9 cellular contexts compared by ENCODE assay signal in the genomic region with DNA sequence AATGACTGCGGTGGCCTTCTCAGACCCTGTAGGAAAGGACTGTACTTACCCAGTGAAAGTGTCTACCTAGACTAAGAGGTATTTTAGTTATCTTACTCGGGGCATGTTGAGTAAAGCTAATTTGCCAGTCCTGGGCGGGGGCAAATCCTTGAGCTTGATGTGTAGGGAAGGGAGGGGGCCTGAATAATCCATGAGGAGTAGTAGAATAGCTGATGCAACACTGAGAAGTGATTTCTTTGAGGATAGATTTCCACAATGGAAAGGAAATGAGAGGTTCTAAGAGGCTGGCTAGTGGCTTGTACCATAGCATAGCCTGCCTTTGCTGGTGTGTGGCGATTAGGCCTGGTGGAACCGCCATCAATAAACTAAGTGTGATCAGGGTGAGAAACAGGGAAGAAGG. TPM values are rescaled to one million over a fixed set of nuclear protein-coding genes. Genes with fewer than 3 reads are reported as not detected.
DNase-seq lines count a peak whose midpoint lies in the region; ATAC-seq and TF ChIP-seq lines count a peak whose summit lies in the region.
"Not testable (repeated sequence)": the region's sequence is repeated elsewhere in the genome, so short reads cannot be mapped to it uniquely, and the experiment has no call there.
"Had no signal": no experiment of that assay in that cellular context is flagged by ENCODE, and none has a peak within 500 bp of the region (broad histone marks: within the 10 kb centered on the region; RNA-seq: fewer than 3 reads in every experiment).

No MANE protein-coding gene starts in this region.

- not testable (repeated sequence) for H3K23ac ChIP-seq in H9 (ENCODE audit: insufficient read length, low read depth, low read length)

- H3K27me3 ChIP-seq in H9 (ENCODE audit: insufficient read depth, low read length): not testable (repeated sequence)

- DNase-seq in H9; activated T-helper 1 cell treated with anti-CD3 and anti-CD28 coated beads, Interleukin-12 subunit alpha, Interleukin-12 subunit beta, Interleukin-2, Interleukin-4 antibody, amounts not matched to agents 30 ng/mL and 10 ng/mL and 1 ng/mL, durations not matched to agents 14 hours and 24 hours and 36 hours (ENCODE audit: low spot score); chondrocyte (ENCODE audit: low spot score); natural killer cell treated with Interleukin-12 subunit alpha and Interleukin-12 subunit beta and Interleukin-15 and Interleukin-18, amount 100 ng/mL, for 72 hours (ENCODE audit: low spot score): not testable (repeated sequence)

- intact Hi-C loops in activated T-helper 1 cell treated with anti-CD3 and anti-CD28 coated beads, Interleukin-12 subunit alpha, Interleukin-12 subunit beta, Interleukin-2, Interleukin-4 antibody, amounts not matched to agents 30 ng/mL and 10 ng/mL and 1 ng/mL, durations not matched to agents 14 hours and 24 hours and 36 hours (cut with micrococcal nuclease): not testable (repeated sequence)

- H4K5ac ChIP-seq in H9 (ENCODE audit: insufficient read length, low read depth, low read length): not testable (repeated sequence)

- H3K4me1 ChIP-seq in H9 (ENCODE audit: insufficient read depth, low read length): not testable (repeated sequence)

- not testable (repeated sequence) for H3K23me2 ChIP-seq in H9 (ENCODE audit: insufficient read length, low read depth, low read length, poor library complexity, severe bottlenecking)

- TF ChIP-seq CTCF in H9 (conservative IDR thresholded peaks at IDR 0.05); VCaP (conservative IDR thresholded peaks at IDR 0.05); chondrocyte (IDR thresholded peaks at IDR 0.05): not testable (repeated sequence)

- peak overlapping the region; percentile 64 for H3K4me2 ChIP-seq in H9 (ENCODE audit: insufficient read depth, insufficient read length, low read length)

- H2BK12ac ChIP-seq in H9 (ENCODE audit: insufficient read length, low read depth, low read length): not testable (repeated sequence)

- not testable (repeated sequence) for ATAC-seq in natural killer cell treated with Interleukin-12 subunit alpha and Interleukin-12 subunit beta and Interleukin-15 and Interleukin-18, amount 100 ng/mL, for 72 hours

- H2BK20ac ChIP-seq in H9 (ENCODE audit: low read depth, low read length, poor library complexity, severe bottlenecking): not testable (repeated sequence)

- not testable (repeated sequence) for H2BK5ac ChIP-seq in H9 (ENCODE audit: insufficient read length, low read length)

- not testable (repeated sequence) for H2BK120ac ChIP-seq in H9 (ENCODE audit: low read depth, low read length, poor library complexity, severe bottlenecking)

- not testable (repeated sequence) for H3K79me1 ChIP-seq in H9 (ENCODE audit: insufficient read depth, low read depth, low read length, poor library complexity, severe bottlenecking)

- 0 out of 2 replicates have a peak overlapping the region, but pooled peaks have one; percentile 9 for H3K4me3 ChIP-seq in iPS-18c (ENCODE audit: insufficient read depth, low read depth, low read length)

- not testable (repeated sequence) for H3K56ac ChIP-seq in H9 (ENCODE audit: insufficient read length, low read depth, low read length)

- H2AFZ ChIP-seq in H9 (ENCODE audit: low read length): not testable (repeated sequence)

- peaks cover 11 to 37% (median 21%) of the 10 kb centered on the region in 3 experiments; a peak in 6 of 7 replicates for H3K36me3 Mint-ChIP-seq in H9 (ENCODE audit: insufficient read depth in 1 of 3, low read depth in 3 of 3)
- peaks cover 16% of the 10 kb centered on the region for H3K36me3 Mint-ChIP-seq in activated T-helper 1 cell treated with anti-CD3 and anti-CD28 coated beads, Interleukin-12 subunit alpha, Interleukin-12 subunit beta, Interleukin-2, Interleukin-4 antibody, amounts not matched to agents 30 ng/mL and 10 ng/mL and 1 ng/mL, durations not matched to agents 14 hours and 24 hours and 36 hours (ENCODE audit: low read depth)
- not testable (repeated sequence) for H3K36me3 Mint-ChIP-seq in chondrocyte (ENCODE audit: low read depth)
- peaks cover 47% of the 10 kb centered on the region for H3K36me3 Mint-ChIP-seq in natural killer cell treated with Interleukin-12 subunit alpha and Interleukin-12 subunit beta and Interleukin-15 and Interleukin-18, amount 100 ng/mL, for 72 hours

- H2BK15ac ChIP-seq in H9 (ENCODE audit: low read depth, low read length): not testable (repeated sequence)

- H3K79me2 ChIP-seq in H9 (ENCODE audit: insufficient read depth, low read length): peaks cover 11% of the 10 kb centered on the region; the same call in 1 of the 2 replicates

- peak overlapping the region; percentile 77 to 87 for H3K4me3 Mint-ChIP-seq in H9
- peak overlapping the region; percentile 16 for H3K4me3 Mint-ChIP-seq in activated T-helper 1 cell treated with anti-CD3 and anti-CD28 coated beads, Interleukin-12 subunit alpha, Interleukin-12 subunit beta, Interleukin-2, Interleukin-4 antibody, amounts not matched to agents 30 ng/mL and 10 ng/mL and 1 ng/mL, durations not matched to agents 14 hours and 24 hours and 36 hours
- peak overlapping the region; percentile 76 for H3K4me3 Mint-ChIP-seq in chondrocyte (ENCODE audit: unreplicated experiment)
- H3K4me3 Mint-ChIP-seq in natural killer cell treated with Interleukin-12 subunit alpha and Interleukin-12 subunit beta and Interleukin-15 and Interleukin-18, amount 100 ng/mL, for 72 hours: peak overlapping the region; percentile 91

- H3T11ph ChIP-seq in H9 (ENCODE audit: low read length): not testable (repeated sequence)

- WGBS in H9 (ENCODE audit: extremely low coverage, insufficient read length, low lambda C conversion rate): no CpG with 5 or more reads among the region's 5 CpGs

- H3K27me3 Mint-ChIP-seq in H9 (ENCODE audit: low read depth): peaks cover 29% of the 10 kb centered on the region
- not testable (repeated sequence) for H3K27me3 Mint-ChIP-seq in activated T-helper 1 cell treated with anti-CD3 and anti-CD28 coated beads, Interleukin-12 subunit alpha, Interleukin-12 subunit beta, Interleukin-2, Interleukin-4 antibody, amounts not matched to agents 30 ng/mL and 10 ng/mL and 1 ng/mL, durations not matched to agents 14 hours and 24 hours and 36 hours (ENCODE audit: insufficient read depth); chondrocyte (ENCODE audit: low read depth); natural killer cell treated with Interleukin-12 subunit alpha and Interleukin-12 subunit beta and Interleukin-15 and Interleukin-18, amount 100 ng/mL, for 72 hours

- H3K9me3 Mint-ChIP-seq in H9 (peaks cover 17 to 90% of the 10 kb centered on the region in 2 experiments), chondrocyte (ENCODE audit: low read depth) (peaks cover 18% of the 10 kb centered on the region)
- peaks cover 53% of the 10 kb centered on the region for H3K9me3 Mint-ChIP-seq in activated T-helper 1 cell treated with anti-CD3 and anti-CD28 coated beads, Interleukin-12 subunit alpha, Interleukin-12 subunit beta, Interleukin-2, Interleukin-4 antibody, amounts not matched to agents 30 ng/mL and 10 ng/mL and 1 ng/mL, durations not matched to agents 14 hours and 24 hours and 36 hours
- H3K9me3 Mint-ChIP-seq in natural killer cell treated with Interleukin-12 subunit alpha and Interleukin-12 subunit beta and Interleukin-15 and Interleukin-18, amount 100 ng/mL, for 72 hours: not testable (repeated sequence)

- not testable (repeated sequence) for H3K14ac ChIP-seq in H9 (ENCODE audit: insufficient read depth, low read length)

- H3K27ac Mint-ChIP-seq in H9 (peak overlapping the region in 2 of 3 experiments; percentile 28 to 71; a peak in 3 of 7 replicates), chondrocyte (ENCODE audit: unreplicated experiment) (peak overlapping the region; percentile 84)
- not testable (repeated sequence) for H3K27ac Mint-ChIP-seq in activated T-helper 1 cell treated with anti-CD3 and anti-CD28 coated beads, Interleukin-12 subunit alpha, Interleukin-12 subunit beta, Interleukin-2, Interleukin-4 antibody, amounts not matched to agents 30 ng/mL and 10 ng/mL and 1 ng/mL, durations not matched to agents 14 hours and 24 hours and 36 hours
- peak overlapping the region; percentile 86 to 87 for H3K27ac Mint-ChIP-seq in natural killer cell treated with Interleukin-12 subunit alpha and Interleukin-12 subunit beta and Interleukin-15 and Interleukin-18, amount 100 ng/mL, for 72 hours

- H3K18ac ChIP-seq in H9 (ENCODE audit: insufficient read length, low read depth, low read length): not testable (repeated sequence)

- H3K4me1 Mint-ChIP-seq in H9: peaks cover 24 to 54% of the 10 kb centered on the region in 2 experiments
- H3K4me1 Mint-ChIP-seq in activated T-helper 1 cell treated with anti-CD3 and anti-CD28 coated beads, Interleukin-12 subunit alpha, Interleukin-12 subunit beta, Interleukin-2, Interleukin-4 antibody, amounts not matched to agents 30 ng/mL and 10 ng/mL and 1 ng/mL, durations not matched to agents 14 hours and 24 hours and 36 hours (ENCODE audit: low read depth): not testable (repeated sequence)
- H3K4me1 Mint-ChIP-seq in chondrocyte (ENCODE audit: low read depth): peaks cover 43% of the 10 kb centered on the region
- H3K4me1 Mint-ChIP-seq in natural killer cell treated with Interleukin-12 subunit alpha and Interleukin-12 subunit beta and Interleukin-15 and Interleukin-18, amount 100 ng/mL, for 72 hours (ENCODE audit: low read depth in 2 of 2): peaks cover 61 to 69% of the 10 kb centered on the region in 2 donors

- not testable (repeated sequence) for H4K8ac ChIP-seq in H9 (replicated peaks; ENCODE audit: insufficient read length, low read depth, low read length)

- not testable (repeated sequence) for H4K20me1 ChIP-seq in H9 (ENCODE audit: control insufficient read depth, insufficient read depth, insufficient read length)

- not testable (repeated sequence) for H3K9me3 ChIP-seq in H9 (ENCODE audit: control insufficient read depth, low read depth, low read length); iPS-18c (ENCODE audit: control insufficient read depth, insufficient read depth, low read length)

- not testable (repeated sequence) for H4K91ac ChIP-seq in H9 (ENCODE audit: insufficient read length, low read depth, low read length)

- H3K4ac ChIP-seq in H9 (ENCODE audit: low read depth, low read length): not testable (repeated sequence)

- not testable (repeated sequence) for H2AK5ac ChIP-seq in H9 (ENCODE audit: insufficient read length, low read length)

- not testable (repeated sequence) for H3K9ac ChIP-seq in H9 (ENCODE audit: extremely low read depth, insufficient read length, low read length)

- not testable (repeated sequence) for H3K27ac ChIP-seq in H9 (ENCODE audit: insufficient read length, low read depth, low read length)
- peak overlapping the region; percentile 41; the same call in 1 of the 2 replicates for H3K27ac ChIP-seq in VCaP

RNA-seq across cellular contexts. Expression of a gene that starts 29.9 kb away (rescaled TPM):
- total RNA-seq in H9 (2021) (0.15 and 0.53 TPM in 2 replicates), chondrocyte (0.51 TPM in 1 of 3 replicates, not detected in the others)
- total RNA-seq in activated T-helper 1 cell treated with anti-CD3 and anti-CD28 coated beads, Interleukin-12 subunit alpha, Interleukin-12 subunit beta, Interleukin-2, Interleukin-4 antibody, amounts not matched to agents 30 ng/mL and 10 ng/mL and 1 ng/mL, durations not matched to agents 14 hours and 24 hours and 36 hours: 0.59 TPM in 1 of 2 replicates, not detected in the other
- total RNA-seq in natural killer cell treated with Interleukin-12 subunit alpha and Interleukin-12 subunit beta and Interleukin-15 and Interleukin-18, amount 100 ng/mL, for 72 hours: under 1 TPM in 1 of 2 donors, not detected in 1; 0.22 TPM
- total RNA-seq: A673; CD8-positive, alpha-beta memory T cell; SK-MEL-5 had no signal

RNA-seq across cellular contexts. Expression of a gene that starts 42.0 kb away (rescaled TPM):
- total RNA-seq in H9 (2021) (131 and 132 TPM in 2 replicates), chondrocyte (19.1 to 21.7 TPM (median 21.1 TPM) in 3 replicates)
- 16.8 and 19.8 TPM in 2 replicates for total RNA-seq in activated T-helper 1 cell treated with anti-CD3 and anti-CD28 coated beads, Interleukin-12 subunit alpha, Interleukin-12 subunit beta, Interleukin-2, Interleukin-4 antibody, amounts not matched to agents 30 ng/mL and 10 ng/mL and 1 ng/mL, durations not matched to agents 14 hours and 24 hours and 36 hours
- total RNA-seq in natural killer cell treated with Interleukin-12 subunit alpha and Interleukin-12 subunit beta and Interleukin-15 and Interleukin-18, amount 100 ng/mL, for 72 hours: 100 to 1,000 TPM in 1 of 2 donors, 10 to 100 TPM in 1; 50.3 to 154 TPM
- total RNA-seq: SK-MEL-5 had no signal

RNA-seq across cellular contexts. Expression of a gene that starts 54.8 kb away (rescaled TPM):
- 21.1 and 21.5 TPM in 2 replicates for total RNA-seq in H9 (2021)
- 21.7 and 26.4 TPM in 2 replicates for total RNA-seq in activated T-helper 1 cell treated with anti-CD3 and anti-CD28 coated beads, Interleukin-12 subunit alpha, Interleukin-12 subunit beta, Interleukin-2, Interleukin-4 antibody, amounts not matched to agents 30 ng/mL and 10 ng/mL and 1 ng/mL, durations not matched to agents 14 hours and 24 hours and 36 hours
- 9.7 to 13.7 TPM (median 11.1 TPM) in 3 replicates for total RNA-seq in chondrocyte
- total RNA-seq in natural killer cell treated with Interleukin-12 subunit alpha and Interleukin-12 subunit beta and Interleukin-15 and Interleukin-18, amount 100 ng/mL, for 72 hours: 10 to 100 TPM; 13.4 to 31.0 TPM

Comparison
In these comparisons a context has a peak if more than half of its experiments do, and no peak if none do; other contexts are left out.
1. H3K4me3 Mint-ChIP-seq: peak in every context shown above with its lines; median percentile 91 in natural killer cell treated with Interleukin-12 subunit alpha and Interleukin-12 subunit beta and Interleukin-15 and Interleukin-18, amount 100 ng/mL, for 72 hours; 82 in H9; 76 in chondrocyte; 16 in activated T-helper 1 cell treated with anti-CD3 and anti-CD28 coated beads, Interleukin-12 subunit alpha, Interleukin-12 subunit beta, Interleukin-2, Interleukin-4 antibody, amounts not matched to agents 30 ng/mL and 10 ng/mL and 1 ng/mL, durations not matched to agents 14 hours and 24 hours and 36 hours.